ENCODE assay signal across 12 cellular contexts in genomic region chr9:36935768-36936497, GRCh38.
DNase-seq lines count a peak whose midpoint lies in the region; ATAC-seq, FAIRE-seq and TF ChIP-seq lines count a peak whose summit lies in the region.
"Had no signal": no experiment of that assay in that cellular context is flagged by ENCODE, and none has a peak within 500 bp of the region (broad histone marks: within the 10 kb centered on the region; RNA-seq: fewer than 3 reads in every experiment).

No MANE protein-coding gene starts in this region.

- no peak for FAIRE-seq in pancreas (lab: Jason Lieb, UNC)

- H3K9me3 ChIP-seq in pancreas (no peaks in the 10 kb centered on the region), PC-3 (ENCODE audit: low read length) (no peaks in the 10 kb centered on the region)

- ATAC-seq in GM18873 (IDR thresholded peaks at IDR 0.05; ENCODE audit: low FRiP score, unreplicated experiment) (peak; percentile 56), GM21717 (IDR thresholded peaks at IDR 0.05; ENCODE audit: unreplicated experiment) (peak; percentile 63), HG03354 (IDR thresholded peaks at IDR 0.05; ENCODE audit: poor library complexity, severe bottlenecking, unreplicated experiment) (peak; percentile 77), pancreas (peak in 3 of 4 donors; percentile 80 to 93 (median 89)), PC-3 (no peak)

- H3K4me1 ChIP-seq in pancreas (no peaks in the 10 kb centered on the region), PC-3 (ENCODE audit: insufficient read depth, low read length) (no peaks in the 10 kb centered on the region)
- H3K4me1 ChIP-seq: tibial artery had no signal

- H3K27me3 ChIP-seq in pancreas (no peaks in the 10 kb centered on the region), PC-3 (ENCODE audit: low read length) (no peaks in the 10 kb centered on the region)

- no peaks in the 10 kb centered on the region for H3K9me2 ChIP-seq in PC-3 (replicated peaks; ENCODE audit: low read length)

- H3K36me3 ChIP-seq in pancreas (no peaks in the 10 kb centered on the region), PC-3 (ENCODE audit: low read depth, low read length) (no peaks in the 10 kb centered on the region)
- H3K36me3 ChIP-seq: tibial artery had no signal

- TF ChIP-seq CTCF in pancreas (IDR thresholded peaks at IDR 0.05) (no peak), PC-3 (conservative IDR thresholded peaks at IDR 0.05; ENCODE audit: low read depth, low read length) (no peak)

- no peaks in the 10 kb centered on the region for H4K20me1 ChIP-seq in PC-3 (ENCODE audit: low read length)

- no TSS peak for BruUV-seq in PC-3 (replicated peaks; lab: Mats Ljungman, UMichigan)

- 80 to 87% methylated on average over 9 of the region's 9 CpGs for WGBS in pancreas, 2 donors

- no peak overlapping the region for H2AFZ ChIP-seq in PC-3 (ENCODE audit: low read length)
- H2AFZ ChIP-seq: PC-9 had no signal

- CTCF ChIA-PET in PC-3 (lab: Charles Lee): no interaction called here

- H3K27ac ChIP-seq in pancreas: no peak overlapping the region
- H3K27ac ChIP-seq in PC-3 (ENCODE audit: low read length): no peak overlapping the region
- H3K27ac ChIP-seq: PC-9, tibial artery had no signal

- in situ Hi-C loops in KBM-7 (cut with MboI; ENCODE audit: low pct_unique_long_range_greater_than_20kb, low sequenced_read_pairs): no loop called here

- H3K4me2 ChIP-seq in PC-3 (ENCODE audit: low read length): no peak overlapping the region
- H3K4me2 ChIP-seq: PC-9 had no signal

- no peaks in the 10 kb centered on the region for H3K79me2 ChIP-seq in PC-3 (ENCODE audit: low read length)

- no peaks in the 10 kb centered on the region for H3F3A ChIP-seq in PC-3 (ENCODE audit: low read length, unreplicated experiment)

- DNase-seq in pancreas (peak in 4 of 6 donors; percentile 40 to 73 (median 54)), COLO829 (ENCODE audit: low spot score) (no peak), KBM-7 (no peak), PC-3 (no peak)
- DNase-seq: activated gamma-delta T cell, COR-L47, posterior cingulate gyrus, tibial artery had no signal

- intact Hi-C loops in pancreas (cut with DNase I) (no loop called here), PC-3 (cut with micrococcal nuclease) (no loop called here)

- POLR2A ChIA-PET in PC-3 (lab: Charles Lee; ENCODE audit: unreplicated experiment): no interaction called here

- no peak overlapping the region for H3K4me3 ChIP-seq in pancreas
- H3K4me3 ChIP-seq in PC-3 (ENCODE audit: low read length): no peak overlapping the region
- H3K4me3 ChIP-seq: PC-9, tibial artery had no signal

- H3K9ac ChIP-seq in PC-3 (ENCODE audit: low read length): no peak overlapping the region

Comparison
In these comparisons a context has a peak if more than half of its experiments do, and no peak if none do; other contexts are left out.
1. DNase-seq: peak in pancreas (4 of 6); none in COLO829 (single experiment), KBM-7 (single experiment) and PC-3 (single experiment).